In genomic region chr6:149054559-149055194, GRCh38 we compare ENCODE assay signal across 11 cellular contexts.
DNase-seq lines count a peak whose midpoint lies in the region; ATAC-seq, FAIRE-seq and TF ChIP-seq lines count a peak whose summit lies in the region.
"Had no signal": no experiment of that assay in that cellular context is flagged by ENCODE, and none has a peak within 500 bp of the region (broad histone marks: within the 10 kb centered on the region; RNA-seq: fewer than 3 reads in every experiment).

No MANE protein-coding gene starts in this region.

- 1% methylated on average over 8 of the region's 8 CpGs for WGBS in K562 (ENCODE audit: insufficient coverage, low coverage, missing lambda C conversion rate)
- WGBS in transverse colon (ENCODE audit: low coverage in 1 of 2), 2 donors: 54 to 60% methylated on average over 7 to 8 of the region's 8 CpGs

- intact Hi-C loops in K562 (cut with micrococcal nuclease) (no loop called here), transverse colon (cut with DNase I; ENCODE audit: low total_unique reads) (no loop called here)

- in situ Hi-C loops in K562 (cut with MboI) (no loop called here), transverse colon (cut with MboI; ENCODE audit: low pct_ligation_motif_present in 1 of 4, low pct_unique_long_range_greater_than_20kb in 1 of 4, low sequenced_read_pairs in 3 of 4) (no loop called here)

- BruUV-seq in K562 (replicated peaks; lab: Mats Ljungman, UMichigan): no TSS peak

- H2AFZ ChIP-seq in K562 (ENCODE audit: low read depth, low read length): no peak overlapping the region

- no peaks in the 10 kb centered on the region for H3K27me3 ChIP-seq in CD8-positive, alpha-beta memory T cell (ENCODE audit: insufficient read depth, low read length, poor library complexity, severe bottlenecking)
- H3K27me3 ChIP-seq in K562 (ENCODE audit: control insufficient read depth in 2 of 2, insufficient read depth in 2 of 2, low read length in 2 of 2) (peaks cover 17 to 24% of the 10 kb centered on the region in 2 experiments), transverse colon (no peaks in the 10 kb centered on the region), right atrium auricular region (no peaks in the 10 kb centered on the region)
- H3K27me3 ChIP-seq: heart left ventricle had no signal

- peaks cover 0 to 1% of the 10 kb centered on the region in 2 donors for H3K27me3 Mint-ChIP-seq in CD8-positive, alpha-beta memory T cell

- peaks cover 22 to 61% (median 34%) of the 10 kb centered on the region in 3 donors for H3K4me1 Mint-ChIP-seq in CD8-positive, alpha-beta memory T cell

- TF ChIP-seq RAD21 in K562 (CRISPR knock-in tag; conservative IDR thresholded peaks at IDR 0.05 in 1 of 2, IDR thresholded peaks at IDR 0.05 in 1 of 2): no peak

- no peak overlapping the region for H3K4me3 ChIP-seq in CD8-positive, alpha-beta memory T cell (ENCODE audit: low read length)
- H3K4me3 ChIP-seq in K562 (no peak overlapping the region), transverse colon (no peak overlapping the region), right atrium auricular region (no peak overlapping the region)
- H3K4me3 ChIP-seq: heart left ventricle had no signal

- H3K9ac ChIP-seq in K562 (ENCODE audit: insufficient read depth in 1 of 2, low read depth in 2 of 2, low read length in 2 of 2): no peak overlapping the region

- H3K4me3 Mint-ChIP-seq in CD8-positive, alpha-beta memory T cell: peak overlapping the region in 3 of 7 donors; percentile 24 to 39 (median 28)

- H3K27ac ChIP-seq in CD8-positive, alpha-beta memory T cell (ENCODE audit: low read depth, low read length): no peak overlapping the region
- H3K27ac ChIP-seq in K562 (ENCODE audit: extremely low read depth, low read depth, low read length): no peak overlapping the region
- peak overlapping the region in 1 of 4 donors; percentile 23 for H3K27ac ChIP-seq in transverse colon
- H3K27ac ChIP-seq in right atrium auricular region: no peak overlapping the region
- H3K27ac ChIP-seq: heart left ventricle had no signal

- ATAC-seq in GM19455 (IDR thresholded peaks at IDR 0.05; ENCODE audit: unreplicated experiment) (peak; percentile 85), HG03045 (IDR thresholded peaks at IDR 0.05; ENCODE audit: unreplicated experiment) (peak; percentile 73), K562 (no peak)
- ATAC-seq: heart left ventricle had no signal

- POLR2A ChIA-PET in CD8-positive, alpha-beta memory T cell (lab: Charles Lee): interaction anchor here (0.6 to 1.2 kb wide), 2 partner anchors 8 kb away, joined by 3 to 4 read pairs; no protein-coding TSS in a partner anchor
- POLR2A ChIA-PET in K562 (lab: Yijun Ruan, JAX): interaction anchor here (0.7 to 1.2 kb wide), 3 partner anchors 8 to 22 kb away, joined by 3 to 6 read pairs (median 3); no protein-coding TSS in a partner anchor

- H3K27ac Mint-ChIP-seq in CD8-positive, alpha-beta memory T cell: peak overlapping the region in 7 of 8 donors; percentile 1 to 75 (median 33)

- no peaks in the 10 kb centered on the region for H3K79me2 ChIP-seq in K562 (ENCODE audit: control insufficient read depth, insufficient read depth, low read length)

- CTCF ChIA-PET in CD8-positive, alpha-beta memory T cell (lab: Charles Lee): interaction anchor here (1.0 to 1.5 kb wide), 4 partner anchors 9 to 377 kb away, joined by 3 to 4 read pairs (median 3); no protein-coding TSS in a partner anchor
- CTCF ChIA-PET in K562 (lab: Yijun Ruan, JAX; ENCODE audit: low intra/inter-chr PET ratio): no interaction called here

- no peaks in the 10 kb centered on the region for H3K9me3 Mint-ChIP-seq in CD8-positive, alpha-beta memory T cell

- no peak for TF ChIP-seq EP300 in K562 (IDR thresholded peaks at IDR 0.05; ENCODE audit: low read length)
- TF ChIP-seq EP300 in transverse colon (IDR thresholded peaks at IDR 0.05; ENCODE audit: low read depth): no peak

- TF ChIP-seq POLR2A in K562 (conservative IDR thresholded peaks at IDR 0.05) (no peak), transverse colon (IDR thresholded peaks at IDR 0.05) (no peak)

- no peaks in the 10 kb centered on the region for H3K9me1 ChIP-seq in K562 (ENCODE audit: control insufficient read depth, insufficient read depth, low read length)

- H3K4me2 ChIP-seq in K562 (ENCODE audit: insufficient read depth, low read length): no peak overlapping the region

- no peak for DNase-seq in CD8-positive, alpha-beta memory T cell
- DNase-seq in K562 (ENCODE audit: extremely low read depth in 1 of 4, low spot score in 3 of 4) (no peak), transverse colon (no peak), NCI-H2227 (lab: John Stamatoyannopoulos, UW; ENCODE audit: unreplicated experiment) (no peak), right atrium auricular region (ENCODE audit: low spot score) (no peak), T-helper 1 cell (no peak)
- DNase-seq: HCEC 1CT, heart left ventricle, NCI-H446 treated with DMSO at 0.1 percent for 48 hours had no signal

- H3K9me3 ChIP-seq in CD8-positive, alpha-beta memory T cell (ENCODE audit: low read length): no peaks in the 10 kb centered on the region
- no peaks in the 10 kb centered on the region for H3K9me3 ChIP-seq in K562 (replicated peaks; ENCODE audit: control insufficient read depth, insufficient read depth, low read depth, low read length)
- no peaks in the 10 kb centered on the region for H3K9me3 ChIP-seq in transverse colon
- H3K9me3 ChIP-seq in right atrium auricular region: no peaks in the 10 kb centered on the region
- H3K9me3 ChIP-seq: heart left ventricle had no signal

- peaks cover 4 to 6% (median 6%) of the 10 kb centered on the region in 3 donors for H3K36me3 Mint-ChIP-seq in CD8-positive, alpha-beta memory T cell

- no peak for FAIRE-seq in K562 (lab: Jason Lieb, UNC)

- TF ChIP-seq CTCF in K562 (IDR thresholded peaks at IDR 0.05 in 2 of 3, conservative IDR thresholded peaks at IDR 0.05 in 1 of 3; ENCODE audit: insufficient read depth in 2 of 3, low read depth in 1 of 3, low read length in 3 of 3) (no peak), transverse colon (IDR thresholded peaks at IDR 0.05) (no peak), right atrium auricular region (IDR thresholded peaks at IDR 0.05) (no peak)

- peaks cover 9% of the 10 kb centered on the region for H3K4me1 ChIP-seq in CD8-positive, alpha-beta memory T cell (ENCODE audit: insufficient read depth, low read length)
- no peaks in the 10 kb centered on the region; a peak in 1 of 5 replicates for H3K4me1 ChIP-seq in K562 (replicated peaks in 1 of 2; ENCODE audit: control insufficient read depth in 2 of 2, insufficient read depth in 2 of 2, low read length in 2 of 2)
- H3K4me1 ChIP-seq in transverse colon: peaks cover 10 to 29% (median 14%) of the 10 kb centered on the region in 4 donors
- H3K4me1 ChIP-seq in right atrium auricular region: no peaks in the 10 kb centered on the region

- H3K36me3 ChIP-seq in CD8-positive, alpha-beta memory T cell (ENCODE audit: insufficient read depth, low read length): no peaks in the 10 kb centered on the region
- H3K36me3 ChIP-seq in K562 (ENCODE audit: control insufficient read depth, insufficient read depth, low read length): no peaks in the 10 kb centered on the region
- no peaks in the 10 kb centered on the region for H3K36me3 ChIP-seq in transverse colon
- H3K36me3 ChIP-seq in right atrium auricular region: no peaks in the 10 kb centered on the region
- H3K36me3 ChIP-seq: heart left ventricle had no signal

- H4K20me1 ChIP-seq in K562 (replicated peaks; ENCODE audit: control insufficient read depth, insufficient read depth, low read length): no peaks in the 10 kb centered on the region

TF ChIP-seq in K562, 482 proteins besides CTCF, POLR2A, EP300 and RAD21:
- no peak for TF ChIP-seq PBX2 (CRISPR knock-in tag; IDR thresholded peaks at IDR 0.05; ENCODE audit: low read depth)
- TF ChIP-seq PBX2 (tag; conservative IDR thresholded peaks at IDR 0.05; ENCODE audit: low read depth): peak; percentile 28; the same call in 1 of the 2 replicates
- no peak for TF ChIP-seq MIER1 (IDR thresholded peaks at IDR 0.05; ENCODE audit: low read depth)
- TF ChIP-seq MEIS2 (IDR thresholded peaks at IDR 0.05; ENCODE audit: partially characterized antibody): peak; percentile 34
